1 cellular context compared by ENCODE assay signal in the genomic region with DNA sequence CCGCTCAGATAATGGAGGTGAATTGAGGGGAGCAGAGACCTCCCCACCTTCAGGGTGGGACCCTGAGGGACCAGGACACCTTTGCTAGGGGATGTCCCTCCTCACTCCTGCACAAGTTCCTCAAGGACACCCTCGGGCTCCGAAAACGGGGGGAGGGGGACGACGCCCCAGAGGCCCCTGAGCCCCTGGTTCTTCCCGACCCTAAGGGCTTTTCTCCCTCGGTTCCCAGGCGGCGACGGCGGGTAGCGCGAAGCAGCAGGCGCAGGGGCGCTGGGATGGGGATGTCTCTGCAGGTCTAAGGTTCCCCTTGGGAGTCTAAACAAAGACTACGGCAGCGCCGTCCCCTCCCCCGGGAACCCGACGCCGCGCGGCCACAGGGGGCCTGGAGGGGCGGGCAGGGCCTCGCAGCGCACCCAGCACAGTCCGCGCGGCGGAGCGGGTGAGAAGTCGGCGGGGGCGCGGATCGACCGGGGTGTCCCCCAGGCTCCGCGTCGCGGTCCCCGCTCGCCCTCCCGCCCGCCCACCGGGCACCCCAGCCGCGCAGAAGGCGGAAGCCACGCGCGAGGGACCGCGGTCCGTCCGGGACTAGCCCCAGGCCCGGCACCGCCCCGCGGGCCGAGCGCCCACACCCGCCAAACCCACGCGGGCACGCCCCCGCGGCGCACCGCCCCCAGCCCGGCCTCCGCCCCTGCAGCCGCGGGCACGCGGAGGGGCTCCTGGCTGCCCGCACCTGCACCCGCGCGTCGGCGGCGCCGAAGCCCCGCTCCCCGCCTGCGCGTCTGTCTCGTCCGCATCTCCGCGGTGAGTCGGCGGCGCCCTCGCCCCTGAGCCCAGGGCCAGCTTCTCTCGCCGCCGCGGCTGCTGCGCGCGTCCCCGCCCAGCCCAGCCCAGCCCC.
TF ChIP-seq lines count a peak whose summit lies in the region.

No MANE protein-coding gene starts in this region.

TF ChIP-seq in WTC11, 78 proteins besides CTCF, POLR2A, EP300 and RAD21 (continued from another document):
- TF ChIP-seq, protein P1, sequence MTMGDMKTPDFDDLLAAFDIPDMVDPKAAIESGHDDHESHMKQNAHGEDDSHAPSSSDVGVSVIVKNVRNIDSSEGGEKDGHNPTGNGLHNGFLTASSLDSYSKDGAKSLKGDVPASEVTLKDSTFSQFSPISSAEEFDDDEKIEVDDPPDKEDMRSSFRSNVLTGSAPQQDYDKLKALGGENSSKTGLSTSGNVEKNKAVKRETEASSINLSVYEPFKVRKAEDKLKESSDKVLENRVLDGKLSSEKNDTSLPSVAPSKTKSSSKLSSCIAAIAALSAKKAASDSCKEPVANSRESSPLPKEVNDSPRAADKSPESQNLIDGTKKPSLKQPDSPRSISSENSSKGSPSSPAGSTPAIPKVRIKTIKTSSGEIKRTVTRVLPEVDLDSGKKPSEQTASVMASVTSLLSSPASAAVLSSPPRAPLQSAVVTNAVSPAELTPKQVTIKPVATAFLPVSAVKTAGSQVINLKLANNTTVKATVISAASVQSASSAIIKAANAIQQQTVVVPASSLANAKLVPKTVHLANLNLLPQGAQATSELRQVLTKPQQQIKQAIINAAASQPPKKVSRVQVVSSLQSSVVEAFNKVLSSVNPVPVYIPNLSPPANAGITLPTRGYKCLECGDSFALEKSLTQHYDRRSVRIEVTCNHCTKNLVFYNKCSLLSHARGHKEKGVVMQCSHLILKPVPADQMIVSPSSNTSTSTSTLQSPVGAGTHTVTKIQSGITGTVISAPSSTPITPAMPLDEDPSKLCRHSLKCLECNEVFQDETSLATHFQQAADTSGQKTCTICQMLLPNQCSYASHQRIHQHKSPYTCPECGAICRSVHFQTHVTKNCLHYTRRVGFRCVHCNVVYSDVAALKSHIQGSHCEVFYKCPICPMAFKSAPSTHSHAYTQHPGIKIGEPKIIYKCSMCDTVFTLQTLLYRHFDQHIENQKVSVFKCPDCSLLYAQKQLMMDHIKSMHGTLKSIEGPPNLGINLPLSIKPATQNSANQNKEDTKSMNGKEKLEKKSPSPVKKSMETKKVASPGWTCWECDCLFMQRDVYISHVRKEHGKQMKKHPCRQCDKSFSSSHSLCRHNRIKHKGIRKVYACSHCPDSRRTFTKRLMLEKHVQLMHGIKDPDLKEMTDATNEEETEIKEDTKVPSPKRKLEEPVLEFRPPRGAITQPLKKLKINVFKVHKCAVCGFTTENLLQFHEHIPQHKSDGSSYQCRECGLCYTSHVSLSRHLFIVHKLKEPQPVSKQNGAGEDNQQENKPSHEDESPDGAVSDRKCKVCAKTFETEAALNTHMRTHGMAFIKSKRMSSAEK (CRISPR knock-in tag; IDR thresholded peaks at IDR 0.05; ENCODE audit: borderline replicate concordance), result no peak
- TF ChIP-seq, protein P2, sequence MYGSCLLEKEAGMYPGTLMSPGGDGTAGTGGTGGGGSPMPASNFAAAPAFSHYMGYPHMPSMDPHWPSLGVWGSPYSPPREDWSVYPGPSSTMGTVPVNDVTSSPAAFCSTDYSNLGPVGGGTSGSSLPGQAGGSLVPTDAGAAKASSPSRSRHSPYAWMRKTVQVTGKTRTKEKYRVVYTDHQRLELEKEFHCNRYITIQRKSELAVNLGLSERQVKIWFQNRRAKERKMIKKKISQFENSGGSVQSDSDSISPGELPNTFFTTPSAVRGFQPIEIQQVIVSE (CRISPR knock-in tag; IDR thresholded peaks at IDR 0.05; ENCODE audit: borderline replicate concordance), result no peak
- TF ChIP-seq FOXP1 (CRISPR knock-in tag; IDR thresholded peaks at IDR 0.05; ENCODE audit: borderline replicate concordance) (no peak), NFE2L1 (CRISPR knock-in tag; IDR thresholded peaks at IDR 0.05) (no peak), ZNF121 (CRISPR knock-in tag; IDR thresholded peaks at IDR 0.05) (no peak), ZNF219 (CRISPR knock-in tag; IDR thresholded peaks at IDR 0.05; ENCODE audit: borderline replicate concordance) (no peak), FOXJ3 (CRISPR knock-in tag; IDR thresholded peaks at IDR 0.05; ENCODE audit: borderline replicate concordance) (no peak), ZNF396 (CRISPR knock-in tag; IDR thresholded peaks at IDR 0.05; ENCODE audit: borderline replicate concordance) (no peak), FOXK1 (CRISPR knock-in tag; IDR thresholded peaks at IDR 0.05) (no peak), NR1H2 (CRISPR knock-in tag; IDR thresholded peaks at IDR 0.05) (0 out of 2 replicates have a peak, but pooled peaks have one; percentile 25)
- TF ChIP-seq, protein P3, sequence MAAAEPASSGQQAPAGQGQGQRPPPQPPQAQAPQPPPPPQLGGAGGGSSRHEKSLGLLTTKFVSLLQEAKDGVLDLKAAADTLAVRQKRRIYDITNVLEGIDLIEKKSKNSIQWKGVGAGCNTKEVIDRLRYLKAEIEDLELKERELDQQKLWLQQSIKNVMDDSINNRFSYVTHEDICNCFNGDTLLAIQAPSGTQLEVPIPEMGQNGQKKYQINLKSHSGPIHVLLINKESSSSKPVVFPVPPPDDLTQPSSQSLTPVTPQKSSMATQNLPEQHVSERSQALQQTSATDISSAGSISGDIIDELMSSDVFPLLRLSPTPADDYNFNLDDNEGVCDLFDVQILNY (CRISPR knock-in tag; IDR thresholded peaks at IDR 0.05), result no peak
- TF ChIP-seq, protein P4, sequence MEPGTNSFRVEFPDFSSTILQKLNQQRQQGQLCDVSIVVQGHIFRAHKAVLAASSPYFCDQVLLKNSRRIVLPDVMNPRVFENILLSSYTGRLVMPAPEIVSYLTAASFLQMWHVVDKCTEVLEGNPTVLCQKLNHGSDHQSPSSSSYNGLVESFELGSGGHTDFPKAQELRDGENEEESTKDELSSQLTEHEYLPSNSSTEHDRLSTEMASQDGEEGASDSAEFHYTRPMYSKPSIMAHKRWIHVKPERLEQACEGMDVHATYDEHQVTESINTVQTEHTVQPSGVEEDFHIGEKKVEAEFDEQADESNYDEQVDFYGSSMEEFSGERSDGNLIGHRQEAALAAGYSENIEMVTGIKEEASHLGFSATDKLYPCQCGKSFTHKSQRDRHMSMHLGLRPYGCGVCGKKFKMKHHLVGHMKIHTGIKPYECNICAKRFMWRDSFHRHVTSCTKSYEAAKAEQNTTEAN (CRISPR knock-in tag; IDR thresholded peaks at IDR 0.05), result 0 out of 2 replicates have a peak, but pooled peaks have one; percentile 24
